ENCODE assay signal across 8 cellular contexts in genomic region chr19:925087-925911, GRCh38.
DNase-seq lines count a peak whose midpoint lies in the region; ATAC-seq, FAIRE-seq and TF ChIP-seq lines count a peak whose summit lies in the region.

No MANE protein-coding gene starts in this region.

- H3K9me3 Mint-ChIP-seq in stimulated activated memory B cell treated with anti-CD40 and anti-IgM and Interleukin-4, amounts not matched to agents 10 μg/mL and 1 μg/mL and 100 μg/mL, for 72 hours: no peaks in the 10 kb centered on the region

- H3K4me3 Mint-ChIP-seq in stimulated activated memory B cell treated with anti-CD40 and anti-IgM and Interleukin-4, amounts not matched to agents 10 μg/mL and 1 μg/mL and 100 μg/mL, for 72 hours: peak overlapping the region; percentile 91

- peaks cover 27% of the 10 kb centered on the region for H3K4me1 ChIP-seq in OCI-LY1 (ENCODE audit: insufficient read depth, low read length, severe bottlenecking)

- H3K9ac ChIP-seq in OCI-LY1 (ENCODE audit: low read length): peak overlapping the region; percentile 52

- no peaks in the 10 kb centered on the region for H3K9me2 ChIP-seq in OCI-LY1 (ENCODE audit: low read depth, low read length)

- peaks cover 40% of the 10 kb centered on the region for H3K4me1 Mint-ChIP-seq in stimulated activated memory B cell treated with anti-CD40 and anti-IgM and Interleukin-4, amounts not matched to agents 10 μg/mL and 1 μg/mL and 100 μg/mL, for 72 hours

- H3K4me2 ChIP-seq in OCI-LY1 (ENCODE audit: low read length): peak overlapping the region; percentile 79

- H2AFZ ChIP-seq in OCI-LY1 (ENCODE audit: low read length): no peak overlapping the region

- no peaks in the 10 kb centered on the region for H3K9me3 ChIP-seq in OCI-LY1 (ENCODE audit: low read length)

- H3K36me3 Mint-ChIP-seq in stimulated activated memory B cell treated with anti-CD40 and anti-IgM and Interleukin-4, amounts not matched to agents 10 μg/mL and 1 μg/mL and 100 μg/mL, for 72 hours: peaks cover 5% of the 10 kb centered on the region

- ATAC-seq in GM21423 (IDR thresholded peaks at IDR 0.05; ENCODE audit: unreplicated experiment): peak; percentile 58
- peak; percentile 77 for ATAC-seq in stimulated activated memory B cell treated with anti-CD40 and anti-IgM and Interleukin-4, amounts not matched to agents 10 μg/mL and 1 μg/mL and 100 μg/mL, for 72 hours

- TF ChIP-seq CTCF in D721Med (IDR thresholded peaks at IDR 0.05; ENCODE audit: insufficient read depth, missing control alignments) (no peak), OCI-LY1 (IDR thresholded peaks at IDR 0.05; ENCODE audit: low read length) (no peak)

- no peaks in the 10 kb centered on the region; the same call in none of the 2 replicates for H3K27me3 ChIP-seq in OCI-LY1 (ENCODE audit: insufficient read depth, low read length)

- H3K4me3 ChIP-seq in OCI-LY1 (ENCODE audit: low read depth, low read length, poor library complexity, severe bottlenecking): peak overlapping the region; percentile 64

- no peaks in the 10 kb centered on the region for H3K79me2 ChIP-seq in OCI-LY1 (ENCODE audit: insufficient read depth, low read length)

- peak overlapping the region; percentile 19 for H3K27ac ChIP-seq in OCI-LY1 (ENCODE audit: low read depth, low read length, poor library complexity, severe bottlenecking)
- peak overlapping the region; percentile 72 for H3K27ac ChIP-seq in epithelial cell of prostate

- peak overlapping the region; percentile 89 for H3K27ac Mint-ChIP-seq in stimulated activated memory B cell treated with anti-CD40 and anti-IgM and Interleukin-4, amounts not matched to agents 10 μg/mL and 1 μg/mL and 100 μg/mL, for 72 hours

- no peaks in the 10 kb centered on the region for H3F3A ChIP-seq in OCI-LY1 (ENCODE audit: insufficient read depth, low read length)

- H3K36me3 ChIP-seq in OCI-LY1 (ENCODE audit: insufficient read depth, low read length): no peaks in the 10 kb centered on the region

- no peaks in the 10 kb centered on the region for H4K20me1 ChIP-seq in OCI-LY1 (ENCODE audit: insufficient read depth, low read length)

- FAIRE-seq in D721Med (lab: Jason Lieb, UNC): no peak
- FAIRE-seq in HTR-8/SVneo (lab: Jason Lieb, UNC): no peak

- H3K27me3 Mint-ChIP-seq in stimulated activated memory B cell treated with anti-CD40 and anti-IgM and Interleukin-4, amounts not matched to agents 10 μg/mL and 1 μg/mL and 100 μg/mL, for 72 hours: no peaks in the 10 kb centered on the region

- DNase-seq in D721Med (ENCODE audit: insufficient read length, low spot score): peak; percentile 94
- DNase-seq in HTR-8/SVneo (ENCODE audit: insufficient read length, low spot score): peak; percentile 78
- peak; percentile 55 for DNase-seq in activated T-cell treated with anti-CD3 and anti-CD28 coated beads for 4 hours
- DNase-seq in epithelial cell of prostate (ENCODE audit: low read depth, low spot score): no peak
- peak; percentile 71 for DNase-seq in middle frontal gyrus (ENCODE audit: extremely low spot score, low spot score)
